ENCODE assay signal across 1 cellular context in the genomic region with DNA sequence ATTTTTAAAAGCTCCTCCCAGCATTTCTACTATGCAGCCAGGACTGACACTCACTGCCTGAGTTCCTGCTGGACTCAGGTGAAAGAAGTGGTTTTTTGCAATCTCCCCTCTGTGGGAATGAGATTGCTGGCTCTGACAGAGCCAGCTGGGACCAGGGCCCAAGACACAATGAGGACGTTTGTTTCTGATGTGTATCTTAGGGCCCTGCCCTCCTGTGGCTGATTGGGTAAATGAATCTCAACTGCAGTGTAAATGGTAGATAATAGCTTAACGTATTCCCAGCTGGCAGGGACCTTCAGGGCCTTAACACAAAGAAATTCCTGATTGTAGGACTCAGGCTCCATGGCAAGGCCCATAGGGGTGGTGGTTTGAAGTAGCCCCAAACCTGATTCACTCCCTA.
TF ChIP-seq lines count a peak whose summit lies in the region.

No MANE protein-coding gene starts in this region.

TF ChIP-seq in K562, 482 proteins besides CTCF, POLR2A, EP300 and RAD21 (continued from another document):
- TF ChIP-seq, protein P1, sequence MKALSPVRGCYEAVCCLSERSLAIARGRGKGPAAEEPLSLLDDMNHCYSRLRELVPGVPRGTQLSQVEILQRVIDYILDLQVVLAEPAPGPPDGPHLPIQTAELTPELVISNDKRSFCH (CRISPR knock-in tag; IDR thresholded peaks at IDR 0.05): no peak
- TF ChIP-seq, protein P1 (tag; IDR thresholded peaks at IDR 0.05): no peak
- TF ChIP-seq ETV6 (IDR thresholded peaks at IDR 0.05; ENCODE audit: borderline replicate concordance in 1 of 2, low read depth in 2 of 2, low read length in 1 of 2) (no peak), ETV6 (CRISPR knock-in tag; IDR thresholded peaks at IDR 0.05; ENCODE audit: borderline replicate concordance) (no peak)
